16 cellular contexts compared by ENCODE assay signal in the genomic region with DNA sequence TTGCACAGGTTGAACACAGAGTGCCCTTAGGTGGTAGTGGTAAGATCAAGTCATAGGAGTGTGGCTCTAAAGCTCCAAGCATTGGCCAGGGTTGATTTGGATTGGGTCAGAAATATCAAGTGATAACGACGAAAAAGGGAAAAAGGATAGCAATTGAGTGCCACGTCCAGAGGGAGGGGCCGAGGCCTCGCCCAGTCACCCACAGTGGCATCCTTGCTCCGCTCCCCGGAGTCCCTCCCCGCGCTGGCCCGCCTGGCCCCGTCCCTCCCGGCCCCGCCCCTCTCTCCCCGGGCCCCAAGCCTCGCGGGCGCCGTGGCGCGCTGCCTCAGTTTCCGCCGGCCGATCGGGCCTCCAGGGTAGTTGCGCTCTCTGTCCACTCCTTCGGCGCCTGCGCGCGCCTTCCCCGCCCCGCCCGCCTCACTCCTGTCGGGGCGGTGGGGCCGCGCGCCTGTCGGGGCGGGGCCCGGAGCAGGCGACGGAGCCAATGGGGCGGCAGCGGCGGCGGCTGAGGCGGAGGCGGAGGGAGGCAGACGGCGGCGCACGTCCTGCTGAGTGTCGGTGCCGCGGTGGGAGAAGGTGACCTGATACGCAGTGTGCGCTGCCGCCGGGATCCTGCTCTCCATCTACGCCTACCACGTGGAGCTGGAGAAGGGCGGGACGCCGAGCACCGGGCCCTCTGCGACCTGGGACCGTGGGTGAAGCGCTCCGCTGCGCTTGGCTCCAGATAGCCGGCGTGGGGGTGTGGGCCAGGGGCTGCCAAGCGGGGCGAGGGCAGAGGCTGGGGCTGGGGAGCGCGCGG.
DNase-seq lines count a peak whose midpoint lies in the region; ATAC-seq and TF ChIP-seq lines count a peak whose summit lies in the region.
"Had no signal": no experiment of that assay in that cellular context is flagged by ENCODE, and none has a peak within 500 bp of the region (broad histone marks: within the 10 kb centered on the region; RNA-seq: fewer than 3 reads in every experiment).

No MANE protein-coding gene starts in this region.

- DNase-seq in NCI-H524 treated with DMSO at 0.1 percent for 48 hours (lab: John Stamatoyannopoulos, UW) (peak; percentile 16), head of caudate nucleus (peak in 28 of 42 donors; percentile 4 to 78 (median 43)), sigmoid colon (no peak), tibial nerve (ENCODE audit: low spot score in 2 of 2) (no peak), SHP77 treated with DMSO at 0.1 percent for 48 hours (lab: John Stamatoyannopoulos, UW) (no peak)
- DNase-seq: activated CD4-positive, alpha-beta T cell treated with anti-CD3 and anti-CD28 coated beads, Interleukin-2, amount 50 U/mL, for 4 hours; activated gamma-delta T cell treated with Interleukin-2 at 50 U/mL for 16 hours; endodermal cell; kidney glomerular epithelial cell; NCI-H1092 treated with DMSO at 0.1 percent for 48 hours; right lobe of liver; T-helper 17 cell had no signal

- WGBS in sigmoid colon, 2 donors: 55 to 58% methylated on average over 78 of the region's 78 CpGs
- 39 to 50% methylated on average over 59 to 73 of the region's 78 CpGs for WGBS in tibial nerve, 2 donors

- TF ChIP-seq EP300 in sigmoid colon (IDR thresholded peaks at IDR 0.05) (no peak), tibial nerve (IDR thresholded peaks at IDR 0.05) (no peak)

- TF ChIP-seq CTCF in sigmoid colon (IDR thresholded peaks at IDR 0.05): no peak
- TF ChIP-seq CTCF in tibial nerve (IDR thresholded peaks at IDR 0.05): no peak

- H3K9me3 ChIP-seq in sigmoid colon (peaks cover 0 to 6% (median under 1%) of the 10 kb centered on the region in 4 donors), tibial nerve (peaks cover 0 to 19% (median 0%) of the 10 kb centered on the region in 4 donors)
- H3K9me3 ChIP-seq: right lobe of liver had no signal

- H3K4me1 ChIP-seq in sigmoid colon: no peaks in the 10 kb centered on the region
- no peaks in the 10 kb centered on the region for H3K4me1 ChIP-seq in tibial nerve
- H3K4me1 ChIP-seq: right lobe of liver had no signal

- H3K27me3 ChIP-seq in sigmoid colon: peaks cover 0 to 19% (median 10%) of the 10 kb centered on the region in 3 donors
- no peaks in the 10 kb centered on the region for H3K27me3 ChIP-seq in tibial nerve
- H3K27me3 ChIP-seq: right lobe of liver had no signal

- H3K4me3 ChIP-seq in sigmoid colon (peak overlapping the region in 3 of 4 donors; percentile 20 to 48 (median 45)), tibial nerve (peak overlapping the region in 2 of 4 donors; percentile 5 to 38)
- H3K4me3 ChIP-seq: right lobe of liver had no signal

- no peaks in the 10 kb centered on the region for H3K36me3 ChIP-seq in sigmoid colon
- no peaks in the 10 kb centered on the region for H3K36me3 ChIP-seq in tibial nerve
- H3K36me3 ChIP-seq: right lobe of liver had no signal

- H3K27ac ChIP-seq in sigmoid colon (peak overlapping the region in 2 of 4 donors; percentile 52 to 64), tibial nerve (no peak overlapping the region)
- H3K27ac ChIP-seq: right lobe of liver had no signal

- TF ChIP-seq POLR2A in sigmoid colon (IDR thresholded peaks at IDR 0.05): no peak
- TF ChIP-seq POLR2A in tibial nerve (IDR thresholded peaks at IDR 0.05): no peak

- ATAC-seq in GM19397 (IDR thresholded peaks at IDR 0.05; ENCODE audit: unreplicated experiment): peak; percentile 93
- ATAC-seq in GM19452 (IDR thresholded peaks at IDR 0.05; ENCODE audit: unreplicated experiment): no peak
- ATAC-seq in GM21360 (IDR thresholded peaks at IDR 0.05; ENCODE audit: unreplicated experiment): no peak
- ATAC-seq: naive thymus-derived CD4-positive, alpha-beta T cell; T-helper 17 cell had no signal

- intact Hi-C loops in head of caudate nucleus (cut with DNase I): no loop called here
- intact Hi-C loops in sigmoid colon (cut with DNase I): no loop called here

Comparison
In these comparisons a context has a peak if more than half of its experiments do, and no peak if none do; other contexts are left out.
1. DNase-seq: peak in NCI-H524 treated with DMSO at 0.1 percent for 48 hours (single experiment) and head of caudate nucleus (28 of 42); none in sigmoid colon (single experiment), tibial nerve (0 of 2) and SHP77 treated with DMSO at 0.1 percent for 48 hours (single experiment).